In the genomic region with DNA sequence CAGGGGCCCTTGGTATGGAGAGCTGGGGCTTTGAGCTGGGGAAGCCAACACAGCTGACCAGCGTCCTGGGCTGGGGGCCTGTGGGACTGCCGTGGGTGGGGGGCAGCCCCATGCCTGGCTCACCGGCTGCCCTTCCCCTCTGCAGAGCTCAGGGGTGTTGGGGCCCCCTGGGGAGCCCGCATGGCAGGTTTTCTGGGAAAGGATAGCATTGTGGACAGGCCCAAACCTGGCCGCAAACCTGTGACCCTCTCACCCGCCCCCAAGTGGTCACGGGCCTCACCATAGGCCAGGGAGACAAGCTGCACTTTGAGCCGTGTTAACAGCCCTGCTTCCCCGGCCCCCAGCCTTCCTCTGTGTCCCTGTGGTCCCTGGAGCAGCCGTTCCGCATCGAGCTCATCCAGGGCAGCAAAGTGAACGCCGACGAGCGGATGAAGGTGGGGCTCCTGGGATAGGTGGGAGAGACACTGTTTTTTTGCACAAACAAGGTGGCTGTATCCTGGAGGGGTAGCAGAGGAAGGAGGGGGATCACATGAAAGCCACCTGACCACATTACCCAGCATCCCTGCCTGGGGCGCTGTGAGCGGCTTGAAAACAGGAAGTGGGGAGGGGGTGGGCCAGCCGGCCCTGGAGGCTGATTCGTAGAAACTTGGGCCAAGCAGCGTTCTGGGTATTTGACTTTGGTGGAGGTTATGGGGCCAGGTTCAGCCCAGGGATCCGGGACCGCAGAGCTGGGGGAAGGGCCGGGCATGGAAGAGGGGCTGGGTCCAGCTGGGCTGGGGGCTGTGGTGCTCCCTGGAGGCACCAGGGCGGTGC, we compare ENCODE assay signal across 8 cellular contexts.
DNase-seq lines count a peak whose midpoint lies in the region; ATAC-seq and TF ChIP-seq lines count a peak whose summit lies in the region.

No MANE protein-coding gene starts in this region.

- DNase-seq in EH (ENCODE audit: low read depth) (peak; percentile 28), HK-2 (ENCODE audit: unreplicated experiment) (no peak), ecto neural progenitor cell (ENCODE audit: low spot score) (no peak)
- peak; percentile 74 for DNase-seq in stimulated activated CD8-positive, alpha-beta memory T cell treated with anti-CD3 and anti-CD28 coated beads, Interleukin-12 subunit alpha, Interleukin-12 subunit beta, amount 100 ng/mL, for 24 hours (ENCODE audit: extremely low read depth)

- H2AFZ ChIP-seq in SU-DHL-6 (ENCODE audit: low read depth, low read length, severe bottlenecking), result peak overlapping the region; percentile 5

- H3K27ac Mint-ChIP-seq in activated naive CD8-positive, alpha-beta T cell, result peak overlapping the region; percentile 96

- peaks cover 70% of the 10 kb centered on the region for H3K4me1 Mint-ChIP-seq in activated naive CD8-positive, alpha-beta T cell (ENCODE audit: low read depth)

- H3K36me3 ChIP-seq in SU-DHL-6 (ENCODE audit: low read length), result no peaks in the 10 kb centered on the region
- peaks cover 0 to 2% (median under 1%) of the 10 kb centered on the region in 4 donors for H3K36me3 ChIP-seq in liver (ENCODE audit: control insufficient read depth in 4 of 4, insufficient read depth in 3 of 4, low read depth in 1 of 4, low read length in 3 of 4)

- H3K4me1 ChIP-seq in liver (ENCODE audit: control insufficient read depth in 4 of 4, insufficient read depth in 4 of 4, low read length in 3 of 4), result peaks cover 0 to 4% (median 1%) of the 10 kb centered on the region in 4 donors

- TF ChIP-seq CTCF in SU-DHL-6 (IDR thresholded peaks at IDR 0.05; ENCODE audit: insufficient read depth, low read length, poor library complexity, severe bottlenecking) (no peak), liver (IDR thresholded peaks at IDR 0.05; ENCODE audit: low read depth, low read length, missing input control) (no peak)

- ATAC-seq in HG02623 (IDR thresholded peaks at IDR 0.05; ENCODE audit: unreplicated experiment), result peak; percentile 61

- WGBS in liver, result 30% methylated on average over 25 of the region's 25 CpGs

- H3K4me3 Mint-ChIP-seq in activated naive CD8-positive, alpha-beta T cell, result peak overlapping the region; percentile 88

- H3K27ac ChIP-seq in SU-DHL-6 (ENCODE audit: low read depth, low read length) (peak overlapping the region; percentile 46), liver (ENCODE audit: low read depth in 1 of 2, low read length in 2 of 2) (peak overlapping the region; percentile 1 to 32)

- H3K27me3 Mint-ChIP-seq in activated naive CD8-positive, alpha-beta T cell, result no peaks in the 10 kb centered on the region

- H3K36me3 Mint-ChIP-seq in activated naive CD8-positive, alpha-beta T cell, result no peaks in the 10 kb centered on the region

- H3K9ac ChIP-seq in SU-DHL-6 (ENCODE audit: low read length) (peak overlapping the region; percentile 47), liver (ENCODE audit: low read depth in 1 of 2, low read length in 2 of 2) (peak overlapping the region in 1 of 2 donors; percentile 7)

- no peaks in the 10 kb centered on the region for H3K79me2 ChIP-seq in SU-DHL-6 (ENCODE audit: insufficient read depth, low read length)

- H3K9me2 ChIP-seq in SU-DHL-6 (replicated peaks; ENCODE audit: insufficient read depth, low read length), result no peaks in the 10 kb centered on the region

- no peaks in the 10 kb centered on the region for H3K9me3 Mint-ChIP-seq in activated naive CD8-positive, alpha-beta T cell (ENCODE audit: low read depth)

- H3K4me3 ChIP-seq in SU-DHL-6 (ENCODE audit: insufficient read depth, low read length, poor library complexity, severe bottlenecking) (peak overlapping the region; percentile 42), liver (ENCODE audit: low read depth in 1 of 3, low read length in 3 of 3) (peak overlapping the region in 1 of 3 donors; percentile 1)

- H3F3A ChIP-seq in SU-DHL-6 (ENCODE audit: insufficient read depth), result 0 out of 2 replicates have a peak, but pooled peaks cover 5% of the 10 kb centered on the region

- TF ChIP-seq RAD21 in liver (IDR thresholded peaks at IDR 0.05), result no peak

- H3K27me3 ChIP-seq in SU-DHL-6 (ENCODE audit: low read length), result no peaks in the 10 kb centered on the region
- H3K27me3 ChIP-seq in liver (ENCODE audit: control insufficient read depth in 4 of 4, insufficient read depth in 4 of 4, low read length in 3 of 4), result no peaks in the 10 kb centered on the region

- H3K4me2 ChIP-seq in SU-DHL-6 (ENCODE audit: low read depth, low read length, poor library complexity, severe bottlenecking), result peak overlapping the region; percentile 40

- H3K9me3 ChIP-seq in SU-DHL-6 (ENCODE audit: insufficient read depth, low read length) (no peaks in the 10 kb centered on the region), liver (ENCODE audit: control insufficient read depth in 4 of 4, low read length in 3 of 4) (no peaks in the 10 kb centered on the region)

- H4K20me1 ChIP-seq in SU-DHL-6 (ENCODE audit: low read depth, low read length), result no peaks in the 10 kb centered on the region

TF ChIP-seq in liver, 16 proteins besides CTCF, POLR2A, EP300 and RAD21:
- TF ChIP-seq, protein P1, sequence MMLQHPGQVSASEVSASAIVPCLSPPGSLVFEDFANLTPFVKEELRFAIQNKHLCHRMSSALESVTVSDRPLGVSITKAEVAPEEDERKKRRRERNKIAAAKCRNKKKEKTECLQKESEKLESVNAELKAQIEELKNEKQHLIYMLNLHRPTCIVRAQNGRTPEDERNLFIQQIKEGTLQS (IDR thresholded peaks at IDR 0.05), result no peak
- TF ChIP-seq, protein P2, sequence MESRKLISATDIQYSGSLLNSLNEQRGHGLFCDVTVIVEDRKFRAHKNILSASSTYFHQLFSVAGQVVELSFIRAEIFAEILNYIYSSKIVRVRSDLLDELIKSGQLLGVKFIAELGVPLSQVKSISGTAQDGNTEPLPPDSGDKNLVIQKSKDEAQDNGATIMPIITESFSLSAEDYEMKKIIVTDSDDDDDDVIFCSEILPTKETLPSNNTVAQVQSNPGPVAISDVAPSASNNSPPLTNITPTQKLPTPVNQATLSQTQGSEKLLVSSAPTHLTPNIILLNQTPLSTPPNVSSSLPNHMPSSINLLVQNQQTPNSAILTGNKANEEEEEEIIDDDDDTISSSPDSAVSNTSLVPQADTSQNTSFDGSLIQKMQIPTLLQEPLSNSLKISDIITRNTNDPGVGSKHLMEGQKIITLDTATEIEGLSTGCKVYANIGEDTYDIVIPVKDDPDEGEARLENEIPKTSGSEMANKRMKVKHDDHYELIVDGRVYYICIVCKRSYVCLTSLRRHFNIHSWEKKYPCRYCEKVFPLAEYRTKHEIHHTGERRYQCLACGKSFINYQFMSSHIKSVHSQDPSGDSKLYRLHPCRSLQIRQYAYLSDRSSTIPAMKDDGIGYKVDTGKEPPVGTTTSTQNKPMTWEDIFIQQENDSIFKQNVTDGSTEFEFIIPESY (IDR thresholded peaks at IDR 0.05), result no peak
- no peak for TF ChIP-seq RXRA (IDR thresholded peaks at IDR 0.05)
- no peak for TF ChIP-seq YY1 (IDR thresholded peaks at IDR 0.05)
- TF ChIP-seq FOXA1 (IDR thresholded peaks at IDR 0.05), result no peak
- TF ChIP-seq GABPA (IDR thresholded peaks at IDR 0.05 in 1 of 2, conservative IDR thresholded peaks at IDR 0.05 in 1 of 2), result no peak
- TF ChIP-seq FOXA2 (IDR thresholded peaks at IDR 0.05), result no peak
- TF ChIP-seq EGR1 (IDR thresholded peaks at IDR 0.05; ENCODE audit: low read depth in 2 of 2), result no peak
- TF ChIP-seq HNF4G (IDR thresholded peaks at IDR 0.05), result no peak
- TF ChIP-seq, protein P3, sequence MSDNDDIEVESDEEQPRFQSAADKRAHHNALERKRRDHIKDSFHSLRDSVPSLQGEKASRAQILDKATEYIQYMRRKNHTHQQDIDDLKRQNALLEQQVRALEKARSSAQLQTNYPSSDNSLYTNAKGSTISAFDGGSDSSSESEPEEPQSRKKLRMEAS (IDR thresholded peaks at IDR 0.05), result no peak
- no peak for TF ChIP-seq NR2F2 (IDR thresholded peaks at IDR 0.05)
- no peak for TF ChIP-seq JUND (IDR thresholded peaks at IDR 0.05)

Comparison
In these comparisons a context has a peak if more than half of its experiments do, and no peak if none do; other contexts are left out.
1. DNase-seq: peak in EH (single experiment) and stimulated activated CD8-positive, alpha-beta memory T cell treated with anti-CD3 and anti-CD28 coated beads, Interleukin-12 subunit alpha, Interleukin-12 subunit beta, amount 100 ng/mL, for 24 hours (single experiment); none in HK-2 (single experiment) and ecto neural progenitor cell (single experiment).